22 cellular contexts compared by ENCODE assay signal in genomic region chr2:62325398-62325797, GRCh38.
"Had no signal": no experiment of that assay in that cellular context is flagged by ENCODE, and none has a peak within 500 bp of the region (broad histone marks: within the 10 kb centered on the region; RNA-seq: fewer than 3 reads in every experiment).

No MANE protein-coding gene starts in this region.

- H3K4me3 Mint-ChIP-seq: naive B cell; nephron; stimulated activated memory B cell treated with anti-CD40 and anti-IgM and Interleukin-4, amounts not matched to agents 10 μg/mL and 1 μg/mL and 100 μg/mL, for 72 hours; stimulated activated naive CD8-positive, alpha-beta T cell treated with anti-CD3 and anti-CD28 coated beads, Interleukin-15, Interleukin-2, amounts not matched to agents 100 ng/mL and 50 ng/mL, for 24 hours had no signal

- H3K36me3 Mint-ChIP-seq: stimulated activated memory B cell treated with anti-CD40 and anti-IgM and Interleukin-4, amounts not matched to agents 10 μg/mL and 1 μg/mL and 100 μg/mL, for 72 hours had no signal

- H3K9me3 ChIP-seq: gastrocnemius medialis, psoas muscle, testis, transverse colon had no signal

- H3K36me3 ChIP-seq: gastrocnemius medialis, heart right ventricle, spleen, transverse colon had no signal

- ATAC-seq: esophagus mucosa; gastrocnemius medialis; heart right ventricle; psoas muscle; sciatic nerve; stimulated activated memory B cell treated with anti-CD40 and anti-IgM and Interleukin-4, amounts not matched to agents 10 μg/mL and 1 μg/mL and 100 μg/mL, for 72 hours had no signal

- H3K27ac Mint-ChIP-seq: naive B cell; nephron; stimulated activated memory B cell treated with anti-CD40 and anti-IgM and Interleukin-4, amounts not matched to agents 10 μg/mL and 1 μg/mL and 100 μg/mL, for 72 hours; stimulated activated naive CD8-positive, alpha-beta T cell treated with anti-CD3 and anti-CD28 coated beads, Interleukin-15, Interleukin-2, amounts not matched to agents 100 ng/mL and 50 ng/mL, for 24 hours had no signal

- H3K27ac ChIP-seq: gastrocnemius medialis, heart right ventricle, psoas muscle, spleen, testis, transverse colon had no signal

- H3K27me3 ChIP-seq: gastrocnemius medialis, heart right ventricle, spleen, testis, transverse colon had no signal

- DNase-seq: effector memory CD4-positive, alpha-beta T cell; gastrocnemius medialis; heart right ventricle; hypothalamus; kidney glomerular epithelial cell; mesendoderm; naive B cell; psoas muscle; retina; spleen; stimulated activated CD4-positive, alpha-beta T cell treated with anti-CD3 and anti-CD28 coated beads, Interleukin-15, amount 100 ng/mL, for 24 hours; stimulated activated CD4-positive, alpha-beta T cell treated with anti-CD3 and anti-CD28 coated beads, Interleukin-1b, Interleukin-23, amount 100 ng/mL, for 48 hours; stimulated activated CD4-positive, alpha-beta T cell treated with anti-CD3 and anti-CD28 coated beads, Interleukin-4, amount 100 ng/mL, for 24 hours; testis; transverse colon had no signal

- H3K27me3 Mint-ChIP-seq: naive B cell; stimulated activated memory B cell treated with anti-CD40 and anti-IgM and Interleukin-4, amounts not matched to agents 10 μg/mL and 1 μg/mL and 100 μg/mL, for 72 hours; stimulated activated naive CD8-positive, alpha-beta T cell treated with anti-CD3 and anti-CD28 coated beads, Interleukin-15, Interleukin-2, amounts not matched to agents 100 ng/mL and 50 ng/mL, for 24 hours had no signal

- H3K4me1 ChIP-seq: gastrocnemius medialis, heart right ventricle, psoas muscle, spleen, testis, transverse colon had no signal

- FAIRE-seq: endometrium, islet of Langerhans had no signal

- H3K4me3 ChIP-seq: gastrocnemius medialis, heart right ventricle, psoas muscle, spleen, testis, transverse colon had no signal
